ENCODE assay signal across 1 cellular context in genomic region chr2:169285528-169285927, GRCh38.
TF ChIP-seq lines count a peak whose summit lies in the region.

No MANE protein-coding gene starts in this region.

TF ChIP-seq in GM23338, 12 proteins besides CTCF, POLR2A, EP300 and RAD21 (continued from another document):
- TF ChIP-seq ZNF462 (CRISPR knock-in tag; IDR thresholded peaks at IDR 0.05), result no peak
